21 cellular contexts compared by ENCODE assay signal in the genomic region with DNA sequence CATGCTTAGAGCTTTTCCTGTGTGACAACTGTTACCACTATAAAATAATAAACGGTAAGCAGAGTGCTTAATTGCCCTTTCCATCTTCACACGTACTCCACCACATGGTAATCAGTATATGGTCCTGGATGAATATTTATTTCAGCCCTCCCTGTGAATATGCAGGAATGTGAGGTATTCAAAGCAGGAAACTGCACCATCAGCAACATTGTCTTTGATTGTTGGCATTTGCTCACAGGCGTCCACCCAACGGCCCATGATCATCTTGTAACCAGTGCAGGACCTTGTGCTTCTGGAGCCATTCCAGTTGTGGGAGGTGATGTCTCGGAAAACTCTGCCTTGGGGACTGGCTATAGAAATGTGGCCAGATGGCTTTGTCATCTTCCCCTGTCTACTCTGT.
DNase-seq lines count a peak whose midpoint lies in the region; ATAC-seq and TF ChIP-seq lines count a peak whose summit lies in the region.
"Had no signal": no experiment of that assay in that cellular context is flagged by ENCODE, and none has a peak within 500 bp of the region (broad histone marks: within the 10 kb centered on the region; RNA-seq: fewer than 3 reads in every experiment).

No MANE protein-coding gene starts in this region.

- ATAC-seq in Right ventricle myocardium inferior = peak; percentile 54
- ATAC-seq in activated T-cell treated with anti-CD3 and anti-CD28 coated beads, Interleukin-2, amount 50 U/mL, for 4 hours = no peak

- H3K9ac ChIP-seq in smooth muscle cell (ENCODE audit: low read depth) = no peak overlapping the region
- H3K9ac ChIP-seq: KMS-11 had no signal

- H3K4me1 Mint-ChIP-seq in activated T-cell treated with anti-CD3 and anti-CD28 coated beads, Interleukin-2, amount 50 U/mL, for 4 hours (ENCODE audit: low read depth) = peaks cover 3% of the 10 kb centered on the region

- intact Hi-C loops in Right ventricle myocardium inferior (cut with DNase I) = loop anchor here (10.0 kb wide), 1 partner anchor 157 kb away; no protein-coding TSS in a partner anchor
- intact Hi-C loops in cardiac septum (cut with DNase I) = loop anchor here (10.0 kb wide), 2 partner anchors 87 to 827 kb away; no protein-coding TSS in a partner anchor
- intact Hi-C loops in left ventricle myocardium inferior (cut with micrococcal nuclease) = no loop called here

- H3K9me3 ChIP-seq in left ventricle myocardium inferior (replicated peaks) = peaks cover 23% of the 10 kb centered on the region
- no peaks in the 10 kb centered on the region for H3K9me3 ChIP-seq in smooth muscle cell (replicated peaks; ENCODE audit: low read depth)

- WGBS in smooth muscle cell (ENCODE audit: low lambda C conversion rate) = 64% methylated on average over 5 of the region's 5 CpGs

- no peak for TF ChIP-seq CTCF in left ventricle myocardium inferior (IDR thresholded peaks at IDR 0.05; ENCODE audit: borderline replicate concordance)
- no peak for TF ChIP-seq CTCF in smooth muscle cell (IDR thresholded peaks at IDR 0.05; ENCODE audit: borderline replicate concordance, insufficient read depth, poor library complexity, severe bottlenecking)

- no peak overlapping the region for H2AFZ ChIP-seq in smooth muscle cell (ENCODE audit: low read depth)

- DNase-seq in Right ventricle myocardium inferior (ENCODE audit: missing footprints) (no peak), cardiac septum (ENCODE audit: low spot score) (no peak), dermis blood vessel endothelial cell (peak; percentile 87), left ventricle myocardium inferior (peak; percentile 22), smooth muscle cell (lab: John Stamatoyannopoulos, UW; ENCODE audit: unreplicated experiment) (no peak), NCI-H2227 treated with DMSO at 0.1 percent for 48 hours (lab: John Stamatoyannopoulos, UW) (no peak), SK-N-DZ (ENCODE audit: low spot score) (no peak)
- no peak for DNase-seq in activated T-cell treated with anti-CD3 and anti-CD28 coated beads, Interleukin-2, amount 50 U/mL, for 4 hours
- DNase-seq: Caco-2; CD4-positive, alpha-beta T cell; DMS53; EL; GOT3; MV-4-11; NCI-H1694 treated with DMSO at 0.1 percent for 48 hours; NCI-H2107; NCI-H510A treated with DMSO at 0.1 percent for 48 hours; NCI-H774; OCI-M1; SHP77 treated with DMSO at 0.1 percent for 48 hours had no signal

- H3K27me3 Mint-ChIP-seq in activated T-cell treated with anti-CD3 and anti-CD28 coated beads, Interleukin-2, amount 50 U/mL, for 4 hours (ENCODE audit: low read depth) = no peaks in the 10 kb centered on the region
- H3K27me3 Mint-ChIP-seq: CD4-positive, alpha-beta T cell had no signal

- H3K4me3 ChIP-seq in left ventricle myocardium inferior = no peak overlapping the region
- no peak overlapping the region for H3K4me3 ChIP-seq in smooth muscle cell

- H3K4me1 ChIP-seq in left ventricle myocardium inferior (peaks cover 38% of the 10 kb centered on the region), smooth muscle cell (ENCODE audit: low read depth) (peaks cover 9% of the 10 kb centered on the region)
- H3K4me1 ChIP-seq: Caco-2 had no signal

- no peak overlapping the region for H3K4me2 ChIP-seq in smooth muscle cell
- H3K4me2 ChIP-seq: KMS-11 had no signal

- no peaks in the 10 kb centered on the region for H4K20me1 ChIP-seq in smooth muscle cell (ENCODE audit: low read depth)

- H3K36me3 ChIP-seq in left ventricle myocardium inferior (no peaks in the 10 kb centered on the region), smooth muscle cell (ENCODE audit: low read depth) (no peaks in the 10 kb centered on the region)

- H3K4me3 Mint-ChIP-seq in activated T-cell treated with anti-CD3 and anti-CD28 coated beads, Interleukin-2, amount 50 U/mL, for 4 hours = no peak overlapping the region
- H3K4me3 Mint-ChIP-seq: CD4-positive, alpha-beta T cell had no signal

- no peaks in the 10 kb centered on the region for H3K27me3 ChIP-seq in left ventricle myocardium inferior (ENCODE audit: low read depth)
- no peaks in the 10 kb centered on the region for H3K27me3 ChIP-seq in smooth muscle cell (ENCODE audit: low read depth)

- H3K27ac ChIP-seq in left ventricle myocardium inferior (replicated peaks) (peak overlapping the region; percentile 53), smooth muscle cell (ENCODE audit: low read depth) (peak overlapping the region; percentile 86)
- H3K27ac ChIP-seq: KMS-11 had no signal

- no peaks in the 10 kb centered on the region for H3F3A ChIP-seq in smooth muscle cell (ENCODE audit: low read depth)

- H3K9me3 Mint-ChIP-seq in activated T-cell treated with anti-CD3 and anti-CD28 coated beads, Interleukin-2, amount 50 U/mL, for 4 hours = peaks cover 19% of the 10 kb centered on the region

- no peaks in the 10 kb centered on the region for H3K79me2 ChIP-seq in smooth muscle cell (ENCODE audit: low read depth)

- peaks cover 6% of the 10 kb centered on the region for H3K36me3 Mint-ChIP-seq in activated T-cell treated with anti-CD3 and anti-CD28 coated beads, Interleukin-2, amount 50 U/mL, for 4 hours (ENCODE audit: insufficient read depth)

Comparison
In these comparisons a context has a peak if more than half of its experiments do, and no peak if none do; other contexts are left out.
1. DNase-seq: peak in dermis blood vessel endothelial cell (single experiment) and left ventricle myocardium inferior (single experiment); none in Right ventricle myocardium inferior (single experiment), cardiac septum (single experiment), smooth muscle cell (single experiment), NCI-H2227 treated with DMSO at 0.1 percent for 48 hours (single experiment), SK-N-DZ (single experiment) and activated T-cell treated with anti-CD3 and anti-CD28 coated beads, Interleukin-2, amount 50 U/mL, for 4 hours (single experiment).